Comparison of ENCODE assay signal across 17 cellular contexts in genomic region chr7:41130596-41131236, GRCh38.
"Had no signal": no experiment of that assay in that cellular context is flagged by ENCODE, and none has a peak within 500 bp of the region (broad histone marks: within the 10 kb centered on the region; RNA-seq: fewer than 3 reads in every experiment).

No MANE protein-coding gene starts in this region.

- H3K27me3 Mint-ChIP-seq: activated T-helper 17 cell treated with anti-CD3 and anti-CD28 coated beads, Interleukin-2, amount 50 U/mL, for 72 hours; progenitor cell of endocrine pancreas had no signal

- H3K9me3 ChIP-seq: left ventricle myocardium inferior, right lobe of liver, transverse colon, vagina had no signal

- H3K27me3 ChIP-seq: dorsolateral prefrontal cortex, hepatocyte, right lobe of liver, transverse colon, vagina had no signal

- H3K4me1 ChIP-seq: left ventricle myocardium inferior, right lobe of liver, transverse colon had no signal

- H3K79me2 ChIP-seq: hepatocyte had no signal

- H3K4me2 ChIP-seq: hepatocyte had no signal

- DNase-seq: activated CD4-positive, alpha-beta T cell treated with anti-CD3 and anti-CD28 coated beads for 1 hour; activated CD4-positive, alpha-beta T cell treated with anti-CD3 and anti-CD28 coated beads, Interleukin-2, amount 50 U/mL, for 48 hours; activated naive CD4-positive, alpha-beta T cell treated with Interleukin-2 at 50 U/mL for 16 hours; dorsolateral prefrontal cortex; erythroblast; left ventricle myocardium inferior; mesenchymal stem cell; occipital lobe; right lobe of liver; stimulated activated naive CD8-positive, alpha-beta T cell treated with anti-CD3 and anti-CD28 coated beads, Interleukin-15, Interleukin-2, amounts not matched to agents 100 U/mL and 50 U/mL, for 24 hours; T1000; transverse colon had no signal

- H3K4me1 Mint-ChIP-seq: activated T-helper 17 cell treated with anti-CD3 and anti-CD28 coated beads, Interleukin-2, amount 50 U/mL, for 72 hours had no signal

- H3K4me3 ChIP-seq: dorsolateral prefrontal cortex, hepatocyte, left ventricle myocardium inferior, right lobe of liver, transverse colon, vagina had no signal

- H3K27ac ChIP-seq: dorsolateral prefrontal cortex, hepatocyte, left ventricle myocardium inferior, right lobe of liver, transverse colon, vagina had no signal

- H3K36me3 ChIP-seq: left ventricle myocardium inferior, right lobe of liver, transverse colon, vagina had no signal

- ATAC-seq: activated T-helper 17 cell treated with anti-CD3 and anti-CD28 coated beads, Interleukin-2, amount 50 U/mL, for 72 hours; stimulated activated naive CD8-positive, alpha-beta T cell treated with anti-CD3 and anti-CD28 coated beads, Interleukin-15, Interleukin-2, amounts not matched to agents 100 U/mL and 50 U/mL, for 24 hours had no signal

- H3K9me3 Mint-ChIP-seq: nephron had no signal

- H2AFZ ChIP-seq: hepatocyte had no signal

- H3K27ac Mint-ChIP-seq: activated T-helper 17 cell treated with anti-CD3 and anti-CD28 coated beads, Interleukin-2, amount 50 U/mL, for 72 hours; progenitor cell of endocrine pancreas had no signal

- H3K4me3 Mint-ChIP-seq: activated T-helper 17 cell treated with anti-CD3 and anti-CD28 coated beads, Interleukin-2, amount 50 U/mL, for 72 hours; nephron had no signal
